ENCODE assay signal across 1 cellular context in genomic region chr3:45112939-45113338, GRCh38.
TF ChIP-seq lines count a peak whose summit lies in the region.

No MANE protein-coding gene starts in this region.

TF ChIP-seq in GM23338, 12 proteins besides CTCF, POLR2A, EP300 and RAD21 (continued from another document):
- TF ChIP-seq, protein P1, sequence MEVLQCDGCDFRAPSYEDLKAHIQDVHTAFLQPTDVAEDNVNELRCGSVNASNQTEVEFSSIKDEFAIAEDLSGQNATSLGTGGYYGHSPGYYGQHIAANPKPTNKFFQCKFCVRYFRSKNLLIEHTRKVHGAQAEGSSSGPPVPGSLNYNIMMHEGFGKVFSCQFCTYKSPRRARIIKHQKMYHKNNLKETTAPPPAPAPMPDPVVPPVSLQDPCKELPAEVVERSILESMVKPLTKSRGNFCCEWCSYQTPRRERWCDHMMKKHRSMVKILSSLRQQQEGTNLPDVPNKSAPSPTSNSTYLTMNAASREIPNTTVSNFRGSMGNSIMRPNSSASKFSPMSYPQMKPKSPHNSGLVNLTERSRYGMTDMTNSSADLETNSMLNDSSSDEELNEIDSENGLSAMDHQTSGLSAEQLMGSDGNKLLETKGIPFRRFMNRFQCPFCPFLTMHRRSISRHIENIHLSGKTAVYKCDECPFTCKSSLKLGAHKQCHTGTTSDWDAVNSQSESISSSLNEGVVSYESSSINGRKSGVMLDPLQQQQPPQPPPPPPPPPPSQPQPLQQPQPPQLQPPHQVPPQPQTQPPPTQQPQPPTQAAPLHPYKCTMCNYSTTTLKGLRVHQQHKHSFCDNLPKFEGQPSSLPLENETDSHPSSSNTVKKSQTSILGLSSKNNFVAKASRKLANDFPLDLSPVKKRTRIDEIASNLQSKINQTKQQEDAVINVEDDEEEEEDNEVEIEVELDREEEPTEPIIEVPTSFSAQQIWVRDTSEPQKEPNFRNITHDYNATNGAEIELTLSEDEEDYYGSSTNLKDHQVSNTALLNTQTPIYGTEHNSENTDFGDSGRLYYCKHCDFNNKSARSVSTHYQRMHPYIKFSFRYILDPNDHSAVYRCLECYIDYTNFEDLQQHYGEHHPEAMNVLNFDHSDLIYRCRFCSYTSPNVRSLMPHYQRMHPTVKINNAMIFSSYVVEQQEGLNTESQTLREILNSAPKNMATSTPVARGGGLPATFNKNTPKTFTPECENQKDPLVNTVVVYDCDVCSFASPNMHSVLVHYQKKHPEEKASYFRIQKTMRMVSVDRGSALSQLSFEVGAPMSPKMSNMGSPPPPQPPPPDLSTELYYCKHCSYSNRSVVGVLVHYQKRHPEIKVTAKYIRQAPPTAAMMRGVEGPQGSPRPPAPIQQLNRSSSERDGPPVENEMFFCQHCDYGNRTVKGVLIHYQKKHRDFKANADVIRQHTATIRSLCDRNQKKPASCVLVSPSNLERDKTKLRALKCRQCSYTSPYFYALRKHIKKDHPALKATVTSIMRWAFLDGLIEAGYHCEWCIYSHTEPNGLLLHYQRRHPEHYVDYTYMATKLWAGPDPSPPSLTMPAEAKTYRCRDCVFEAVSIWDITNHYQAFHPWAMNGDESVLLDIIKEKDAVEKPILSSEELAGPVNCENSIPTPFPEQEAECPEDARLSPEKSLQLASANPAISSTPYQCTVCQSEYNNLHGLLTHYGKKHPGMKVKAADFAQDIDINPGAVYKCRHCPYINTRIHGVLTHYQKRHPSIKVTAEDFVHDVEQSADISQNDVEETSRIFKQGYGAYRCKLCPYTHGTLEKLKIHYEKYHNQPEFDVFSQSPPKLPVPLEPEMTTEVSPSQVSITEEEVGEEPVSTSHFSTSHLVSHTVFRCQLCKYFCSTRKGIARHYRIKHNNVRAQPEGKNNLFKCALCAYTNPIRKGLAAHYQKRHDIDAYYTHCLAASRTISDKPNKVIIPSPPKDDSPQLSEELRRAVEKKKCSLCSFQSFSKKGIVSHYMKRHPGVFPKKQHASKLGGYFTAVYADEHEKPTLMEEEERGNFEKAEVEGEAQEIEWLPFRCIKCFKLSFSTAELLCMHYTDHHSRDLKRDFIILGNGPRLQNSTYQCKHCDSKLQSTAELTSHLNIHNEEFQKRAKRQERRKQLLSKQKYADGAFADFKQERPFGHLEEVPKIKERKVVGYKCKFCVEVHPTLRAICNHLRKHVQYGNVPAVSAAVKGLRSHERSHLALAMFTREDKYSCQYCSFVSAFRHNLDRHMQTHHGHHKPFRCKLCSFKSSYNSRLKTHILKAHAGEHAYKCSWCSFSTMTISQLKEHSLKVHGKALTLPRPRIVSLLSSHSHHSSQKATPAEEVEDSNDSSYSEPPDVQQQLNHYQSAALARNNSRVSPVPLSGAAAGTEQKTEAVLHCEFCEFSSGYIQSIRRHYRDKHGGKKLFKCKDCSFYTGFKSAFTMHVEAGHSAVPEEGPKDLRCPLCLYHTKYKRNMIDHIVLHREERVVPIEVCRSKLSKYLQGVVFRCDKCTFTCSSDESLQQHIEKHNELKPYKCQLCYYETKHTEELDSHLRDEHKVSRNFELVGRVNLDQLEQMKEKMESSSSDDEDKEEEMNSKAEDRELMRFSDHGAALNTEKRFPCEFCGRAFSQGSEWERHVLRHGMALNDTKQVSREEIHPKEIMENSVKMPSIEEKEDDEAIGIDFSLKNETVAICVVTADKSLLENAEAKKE (CRISPR knock-in tag; IDR thresholded peaks at IDR 0.05) = no peak
- TF ChIP-seq, protein P2, sequence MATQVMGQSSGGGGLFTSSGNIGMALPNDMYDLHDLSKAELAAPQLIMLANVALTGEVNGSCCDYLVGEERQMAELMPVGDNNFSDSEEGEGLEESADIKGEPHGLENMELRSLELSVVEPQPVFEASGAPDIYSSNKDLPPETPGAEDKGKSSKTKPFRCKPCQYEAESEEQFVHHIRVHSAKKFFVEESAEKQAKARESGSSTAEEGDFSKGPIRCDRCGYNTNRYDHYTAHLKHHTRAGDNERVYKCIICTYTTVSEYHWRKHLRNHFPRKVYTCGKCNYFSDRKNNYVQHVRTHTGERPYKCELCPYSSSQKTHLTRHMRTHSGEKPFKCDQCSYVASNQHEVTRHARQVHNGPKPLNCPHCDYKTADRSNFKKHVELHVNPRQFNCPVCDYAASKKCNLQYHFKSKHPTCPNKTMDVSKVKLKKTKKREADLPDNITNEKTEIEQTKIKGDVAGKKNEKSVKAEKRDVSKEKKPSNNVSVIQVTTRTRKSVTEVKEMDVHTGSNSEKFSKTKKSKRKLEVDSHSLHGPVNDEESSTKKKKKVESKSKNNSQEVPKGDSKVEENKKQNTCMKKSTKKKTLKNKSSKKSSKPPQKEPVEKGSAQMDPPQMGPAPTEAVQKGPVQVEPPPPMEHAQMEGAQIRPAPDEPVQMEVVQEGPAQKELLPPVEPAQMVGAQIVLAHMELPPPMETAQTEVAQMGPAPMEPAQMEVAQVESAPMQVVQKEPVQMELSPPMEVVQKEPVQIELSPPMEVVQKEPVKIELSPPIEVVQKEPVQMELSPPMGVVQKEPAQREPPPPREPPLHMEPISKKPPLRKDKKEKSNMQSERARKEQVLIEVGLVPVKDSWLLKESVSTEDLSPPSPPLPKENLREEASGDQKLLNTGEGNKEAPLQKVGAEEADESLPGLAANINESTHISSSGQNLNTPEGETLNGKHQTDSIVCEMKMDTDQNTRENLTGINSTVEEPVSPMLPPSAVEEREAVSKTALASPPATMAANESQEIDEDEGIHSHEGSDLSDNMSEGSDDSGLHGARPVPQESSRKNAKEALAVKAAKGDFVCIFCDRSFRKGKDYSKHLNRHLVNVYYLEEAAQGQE (IDR thresholded peaks at IDR 0.05; ENCODE audit: unreplicated experiment) = no peak
- TF ChIP-seq CREB1 (CRISPR knock-in tag; IDR thresholded peaks at IDR 0.05; ENCODE audit: low read depth) = no peak
- TF ChIP-seq EZH2phosphoT487 (IDR thresholded peaks at IDR 0.05; ENCODE audit: unreplicated experiment) = no peak
- TF ChIP-seq ZNF331 (CRISPR knock-in tag; IDR thresholded peaks at IDR 0.05; ENCODE audit: low read depth) = no peak
- TF ChIP-seq POLR2AphosphoS5 (IDR thresholded peaks at IDR 0.05; ENCODE audit: low read depth) = no peak
- no peak for TF ChIP-seq STAT1 (IDR thresholded peaks at IDR 0.05; ENCODE audit: unreplicated experiment)
- no peak for TF ChIP-seq JUNB (IDR thresholded peaks at IDR 0.05; ENCODE audit: unreplicated experiment)
- no peak for TF ChIP-seq ETS1 (IDR thresholded peaks at IDR 0.05)
- TF ChIP-seq NANOG (IDR thresholded peaks at IDR 0.05; ENCODE audit: borderline replicate concordance) = no peak
- TF ChIP-seq ZNF114 (CRISPR knock-in tag; IDR thresholded peaks at IDR 0.05) = no peak
